1 cellular context compared by ENCODE assay signal in the genomic region with DNA sequence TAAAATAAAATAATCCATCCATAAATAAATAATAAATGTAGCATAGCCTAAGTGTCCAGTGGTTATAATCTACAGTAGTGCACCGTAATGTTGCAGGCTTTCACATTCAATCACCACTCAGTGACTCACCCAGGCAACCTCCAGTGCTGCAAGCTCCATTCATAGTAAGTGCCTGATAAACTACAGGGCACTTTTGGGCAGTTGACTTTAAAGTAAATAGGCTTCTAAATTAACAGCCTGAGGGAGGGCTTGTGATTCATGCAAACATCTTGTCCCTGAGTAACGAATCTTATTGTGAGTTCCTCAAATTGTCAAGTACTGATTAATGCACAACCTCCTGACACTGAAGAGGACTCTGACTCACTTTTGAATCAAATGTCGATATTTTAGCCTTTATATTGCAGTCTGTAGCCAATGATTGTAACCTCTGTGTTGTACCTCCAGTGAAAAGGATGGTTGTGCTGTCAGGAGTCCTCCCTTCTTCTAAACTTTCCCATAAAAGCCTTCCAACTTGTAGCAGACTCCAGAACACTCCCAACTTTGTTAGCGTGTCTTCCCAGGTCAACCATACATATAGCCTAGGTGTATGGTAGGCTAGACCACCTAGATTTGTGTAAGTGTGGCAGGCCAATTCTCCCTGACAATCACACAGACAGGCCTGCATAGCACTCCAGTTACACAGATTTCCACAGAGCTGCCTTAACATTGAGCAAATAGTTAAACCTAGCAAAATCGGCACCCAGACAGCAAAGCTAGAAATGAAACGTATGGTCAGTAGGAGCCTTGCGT.
TF ChIP-seq lines count a peak whose summit lies in the region.

No MANE protein-coding gene starts in this region.

TF ChIP-seq in K562, 482 proteins besides CTCF, POLR2A, EP300 and RAD21 (continues in another document):
- TF ChIP-seq MEF2D (tag; conservative IDR thresholded peaks at IDR 0.05; ENCODE audit: low read depth) (no peak), SPI1 (IDR thresholded peaks at IDR 0.05; ENCODE audit: borderline replicate concordance, low read depth, low read length) (peak; percentile 33; the same call in 1 of the 2 replicates), DDX20 (tag; IDR thresholded peaks at IDR 0.05; ENCODE audit: low read depth) (no peak), MECOM (CRISPR knock-in tag; IDR thresholded peaks at IDR 0.05) (no peak), ELF4 (CRISPR knock-in tag; IDR thresholded peaks at IDR 0.05) (no peak), DNMT1 (IDR thresholded peaks at IDR 0.05) (no peak), ILF3 (IDR thresholded peaks at IDR 0.05; ENCODE audit: borderline replicate concordance) (no peak), SREBF1 (IDR thresholded peaks at IDR 0.05; ENCODE audit: borderline replicate concordance, low read depth, low read length) (no peak), MEIS2 (IDR thresholded peaks at IDR 0.05; ENCODE audit: partially characterized antibody) (peak; percentile 75), SIN3B (IDR thresholded peaks at IDR 0.05; ENCODE audit: low read depth) (no peak), DPF2 (IDR thresholded peaks at IDR 0.05) (peak; percentile 59), SRSF3 (IDR thresholded peaks at IDR 0.05; ENCODE audit: insufficient read depth, low read length) (no peak), RBM34 (IDR thresholded peaks at IDR 0.05; ENCODE audit: borderline replicate concordance, insufficient read depth, low read length) (no peak), NCOR1 (IDR thresholded peaks at IDR 0.05) (0 out of 2 replicates have a peak, but pooled peaks have one; percentile 9), TCF3 (CRISPR knock-in tag; IDR thresholded peaks at IDR 0.05) (peak; percentile 57), ZNF282 (CRISPR knock-in tag; IDR thresholded peaks at IDR 0.05) (no peak), CHD2 (IDR thresholded peaks at IDR 0.05; ENCODE audit: low read depth, low read length) (no peak), RHOXF2B (CRISPR knock-in tag; conservative IDR thresholded peaks at IDR 0.05) (no peak), HDAC1 (IDR thresholded peaks at IDR 0.05) (0 out of 4 replicates have a peak, but pooled peaks of 1 of the 2 experiments have one; percentile 23)
- TF ChIP-seq, protein P1, sequence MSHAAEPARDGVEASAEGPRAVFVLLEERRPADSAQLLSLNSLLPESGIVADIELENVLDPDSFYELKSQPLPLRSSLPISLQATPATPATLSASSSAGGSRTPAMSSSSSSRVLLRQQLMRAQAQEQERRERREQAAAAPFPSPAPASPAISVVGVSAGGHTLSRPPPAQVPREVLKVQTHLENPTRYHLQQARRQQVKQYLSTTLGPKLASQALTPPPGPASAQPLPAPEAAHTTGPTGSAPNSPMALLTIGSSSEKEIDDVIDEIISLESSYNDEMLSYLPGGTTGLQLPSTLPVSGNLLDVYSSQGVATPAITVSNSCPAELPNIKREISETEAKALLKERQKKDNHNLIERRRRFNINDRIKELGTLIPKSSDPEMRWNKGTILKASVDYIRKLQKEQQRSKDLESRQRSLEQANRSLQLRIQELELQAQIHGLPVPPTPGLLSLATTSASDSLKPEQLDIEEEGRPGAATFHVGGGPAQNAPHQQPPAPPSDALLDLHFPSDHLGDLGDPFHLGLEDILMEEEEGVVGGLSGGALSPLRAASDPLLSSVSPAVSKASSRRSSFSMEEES (CRISPR knock-in tag; IDR thresholded peaks at IDR 0.05): no peak
- TF ChIP-seq, protein P2, sequence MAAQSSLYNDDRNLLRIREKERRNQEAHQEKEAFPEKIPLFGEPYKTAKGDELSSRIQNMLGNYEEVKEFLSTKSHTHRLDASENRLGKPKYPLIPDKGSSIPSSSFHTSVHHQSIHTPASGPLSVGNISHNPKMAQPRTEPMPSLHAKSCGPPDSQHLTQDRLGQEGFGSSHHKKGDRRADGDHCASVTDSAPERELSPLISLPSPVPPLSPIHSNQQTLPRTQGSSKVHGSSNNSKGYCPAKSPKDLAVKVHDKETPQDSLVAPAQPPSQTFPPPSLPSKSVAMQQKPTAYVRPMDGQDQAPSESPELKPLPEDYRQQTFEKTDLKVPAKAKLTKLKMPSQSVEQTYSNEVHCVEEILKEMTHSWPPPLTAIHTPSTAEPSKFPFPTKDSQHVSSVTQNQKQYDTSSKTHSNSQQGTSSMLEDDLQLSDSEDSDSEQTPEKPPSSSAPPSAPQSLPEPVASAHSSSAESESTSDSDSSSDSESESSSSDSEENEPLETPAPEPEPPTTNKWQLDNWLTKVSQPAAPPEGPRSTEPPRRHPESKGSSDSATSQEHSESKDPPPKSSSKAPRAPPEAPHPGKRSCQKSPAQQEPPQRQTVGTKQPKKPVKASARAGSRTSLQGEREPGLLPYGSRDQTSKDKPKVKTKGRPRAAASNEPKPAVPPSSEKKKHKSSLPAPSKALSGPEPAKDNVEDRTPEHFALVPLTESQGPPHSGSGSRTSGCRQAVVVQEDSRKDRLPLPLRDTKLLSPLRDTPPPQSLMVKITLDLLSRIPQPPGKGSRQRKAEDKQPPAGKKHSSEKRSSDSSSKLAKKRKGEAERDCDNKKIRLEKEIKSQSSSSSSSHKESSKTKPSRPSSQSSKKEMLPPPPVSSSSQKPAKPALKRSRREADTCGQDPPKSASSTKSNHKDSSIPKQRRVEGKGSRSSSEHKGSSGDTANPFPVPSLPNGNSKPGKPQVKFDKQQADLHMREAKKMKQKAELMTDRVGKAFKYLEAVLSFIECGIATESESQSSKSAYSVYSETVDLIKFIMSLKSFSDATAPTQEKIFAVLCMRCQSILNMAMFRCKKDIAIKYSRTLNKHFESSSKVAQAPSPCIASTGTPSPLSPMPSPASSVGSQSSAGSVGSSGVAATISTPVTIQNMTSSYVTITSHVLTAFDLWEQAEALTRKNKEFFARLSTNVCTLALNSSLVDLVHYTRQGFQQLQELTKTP (IDR thresholded peaks at IDR 0.05; ENCODE audit: low read depth in 1 of 2, partially characterized antibody in 2 of 2): no peak
- TF ChIP-seq, protein P3, sequence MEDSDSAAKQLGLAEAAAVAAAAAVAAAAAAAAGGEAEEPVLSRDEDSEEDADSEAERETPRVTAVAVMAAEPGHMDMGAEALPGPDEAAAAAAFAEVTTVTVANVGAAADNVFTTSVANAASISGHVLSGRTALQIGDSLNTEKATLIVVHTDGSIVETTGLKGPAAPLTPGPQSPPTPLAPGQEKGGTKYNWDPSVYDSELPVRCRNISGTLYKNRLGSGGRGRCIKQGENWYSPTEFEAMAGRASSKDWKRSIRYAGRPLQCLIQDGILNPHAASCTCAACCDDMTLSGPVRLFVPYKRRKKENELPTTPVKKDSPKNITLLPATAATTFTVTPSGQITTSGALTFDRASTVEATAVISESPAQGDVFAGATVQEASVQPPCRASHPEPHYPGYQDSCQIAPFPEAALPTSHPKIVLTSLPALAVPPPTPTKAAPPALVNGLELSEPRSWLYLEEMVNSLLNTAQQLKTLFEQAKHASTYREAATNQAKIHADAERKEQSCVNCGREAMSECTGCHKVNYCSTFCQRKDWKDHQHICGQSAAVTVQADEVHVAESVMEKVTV (CRISPR knock-in tag; IDR thresholded peaks at IDR 0.05): no peak
- TF ChIP-seq, protein P4, sequence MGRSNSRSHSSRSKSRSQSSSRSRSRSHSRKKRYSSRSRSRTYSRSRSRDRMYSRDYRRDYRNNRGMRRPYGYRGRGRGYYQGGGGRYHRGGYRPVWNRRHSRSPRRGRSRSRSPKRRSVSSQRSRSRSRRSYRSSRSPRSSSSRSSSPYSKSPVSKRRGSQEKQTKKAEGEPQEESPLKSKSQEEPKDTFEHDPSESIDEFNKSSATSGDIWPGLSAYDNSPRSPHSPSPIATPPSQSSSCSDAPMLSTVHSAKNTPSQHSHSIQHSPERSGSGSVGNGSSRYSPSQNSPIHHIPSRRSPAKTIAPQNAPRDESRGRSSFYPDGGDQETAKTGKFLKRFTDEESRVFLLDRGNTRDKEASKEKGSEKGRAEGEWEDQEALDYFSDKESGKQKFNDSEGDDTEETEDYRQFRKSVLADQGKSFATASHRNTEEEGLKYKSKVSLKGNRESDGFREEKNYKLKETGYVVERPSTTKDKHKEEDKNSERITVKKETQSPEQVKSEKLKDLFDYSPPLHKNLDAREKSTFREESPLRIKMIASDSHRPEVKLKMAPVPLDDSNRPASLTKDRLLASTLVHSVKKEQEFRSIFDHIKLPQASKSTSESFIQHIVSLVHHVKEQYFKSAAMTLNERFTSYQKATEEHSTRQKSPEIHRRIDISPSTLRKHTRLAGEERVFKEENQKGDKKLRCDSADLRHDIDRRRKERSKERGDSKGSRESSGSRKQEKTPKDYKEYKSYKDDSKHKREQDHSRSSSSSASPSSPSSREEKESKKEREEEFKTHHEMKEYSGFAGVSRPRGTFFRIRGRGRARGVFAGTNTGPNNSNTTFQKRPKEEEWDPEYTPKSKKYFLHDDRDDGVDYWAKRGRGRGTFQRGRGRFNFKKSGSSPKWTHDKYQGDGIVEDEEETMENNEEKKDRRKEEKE (IDR thresholded peaks at IDR 0.05; ENCODE audit: borderline replicate concordance in 1 of 2, control insufficient read depth in 1 of 2, low read depth in 2 of 2, low read length in 1 of 2): no peak
- TF ChIP-seq, protein P5, sequence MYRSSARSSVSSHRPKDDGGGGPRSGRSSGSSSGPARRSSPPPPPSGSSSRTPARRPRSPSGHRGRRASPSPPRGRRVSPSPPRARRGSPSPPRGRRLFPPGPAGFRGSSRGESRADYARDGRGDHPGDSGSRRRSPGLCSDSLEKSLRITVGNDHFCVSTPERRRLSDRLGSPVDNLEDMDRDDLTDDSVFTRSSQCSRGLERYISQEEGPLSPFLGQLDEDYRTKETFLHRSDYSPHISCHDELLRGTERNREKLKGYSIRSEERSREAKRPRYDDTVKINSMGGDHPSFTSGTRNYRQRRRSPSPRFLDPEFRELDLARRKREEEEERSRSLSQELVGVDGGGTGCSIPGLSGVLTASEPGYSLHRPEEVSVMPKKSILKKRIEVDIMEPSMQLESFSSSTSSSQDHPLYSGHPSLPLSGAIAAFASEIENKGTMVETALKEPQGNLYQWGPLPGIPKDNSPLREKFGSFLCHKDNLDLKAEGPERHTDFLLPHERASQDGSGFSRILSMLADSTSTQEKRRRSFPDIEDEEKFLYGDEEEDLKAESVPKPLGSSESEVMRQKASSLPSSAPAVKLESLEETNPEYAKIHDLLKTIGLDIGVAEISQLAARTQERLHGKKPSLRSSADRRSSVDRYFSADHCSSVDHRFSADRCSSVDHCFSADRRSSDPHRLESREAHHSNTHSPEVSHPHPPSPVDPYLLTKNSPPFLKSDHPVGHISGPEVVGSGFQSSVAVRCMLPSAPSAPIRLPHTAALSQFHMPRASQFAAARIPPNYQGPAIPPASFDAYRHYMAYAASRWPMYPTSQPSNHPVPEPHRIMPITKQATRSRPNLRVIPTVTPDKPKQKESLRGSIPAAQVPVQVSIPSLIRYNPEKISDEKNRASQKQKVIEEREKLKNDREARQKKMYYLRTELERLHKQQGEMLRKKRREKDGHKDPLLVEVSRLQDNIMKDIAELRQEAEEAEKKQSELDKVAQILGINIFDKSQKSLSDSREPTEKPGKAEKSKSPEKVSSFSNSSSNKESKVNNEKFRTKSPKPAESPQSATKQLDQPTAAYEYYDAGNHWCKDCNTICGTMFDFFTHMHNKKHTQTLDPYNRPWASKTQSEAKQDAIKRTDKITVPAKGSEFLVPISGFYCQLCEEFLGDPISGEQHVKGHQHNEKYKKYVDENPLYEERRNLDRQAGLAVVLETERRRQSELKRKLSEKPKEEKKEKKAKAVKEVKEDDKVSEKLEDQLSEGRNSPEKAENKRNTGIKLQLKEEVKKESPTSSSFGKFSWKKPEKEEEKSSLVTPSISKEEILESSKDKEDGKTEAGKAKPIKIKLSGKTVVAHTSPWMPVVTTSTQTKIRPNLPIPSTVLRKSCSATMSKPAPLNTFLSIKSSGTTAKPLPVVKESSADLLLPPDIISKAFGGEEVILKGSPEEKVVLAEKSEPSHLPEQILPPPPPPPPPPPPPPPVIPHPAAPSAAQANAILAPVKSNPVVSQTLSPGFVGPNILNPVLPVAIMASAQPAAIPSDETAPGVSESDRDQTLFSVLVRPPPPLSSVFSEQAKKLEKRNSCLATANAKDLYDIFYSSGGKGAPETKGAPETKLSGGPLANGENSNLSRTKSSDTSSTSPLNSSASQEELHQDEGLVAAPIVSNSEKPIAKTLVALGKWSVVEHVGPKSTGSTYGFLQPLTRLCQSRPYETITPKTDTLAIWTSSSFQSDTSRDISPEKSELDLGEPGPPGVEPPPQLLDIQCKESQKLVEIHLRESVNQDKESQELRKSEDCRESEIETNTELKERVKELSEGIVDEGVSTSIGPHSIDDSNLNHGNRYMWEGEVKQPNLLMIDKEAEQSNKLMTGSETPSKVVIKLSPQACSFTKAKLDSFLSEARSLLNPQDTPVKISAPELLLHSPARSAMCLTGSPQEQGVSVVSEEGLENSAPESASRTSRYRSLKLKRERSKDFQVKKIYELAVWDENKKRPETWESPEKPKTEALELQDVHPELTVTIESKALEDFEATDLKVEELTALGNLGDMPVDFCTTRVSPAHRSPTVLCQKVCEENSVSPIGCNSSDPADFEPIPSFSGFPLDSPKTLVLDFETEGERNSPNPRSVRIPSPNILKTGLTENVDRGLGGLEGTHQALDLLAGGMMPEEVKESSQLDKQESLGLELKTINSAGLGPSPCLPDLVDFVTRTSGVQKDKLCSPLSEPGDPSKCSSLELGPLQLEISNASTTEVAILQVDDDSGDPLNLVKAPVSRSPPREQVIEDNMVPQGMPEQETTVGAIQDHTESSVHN (IDR thresholded peaks at IDR 0.05; ENCODE audit: borderline replicate concordance in 1 of 2, low read depth in 1 of 2): no peak
- TF ChIP-seq, protein P6, sequence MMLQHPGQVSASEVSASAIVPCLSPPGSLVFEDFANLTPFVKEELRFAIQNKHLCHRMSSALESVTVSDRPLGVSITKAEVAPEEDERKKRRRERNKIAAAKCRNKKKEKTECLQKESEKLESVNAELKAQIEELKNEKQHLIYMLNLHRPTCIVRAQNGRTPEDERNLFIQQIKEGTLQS (IDR thresholded peaks at IDR 0.05): peak; percentile 77
- TF ChIP-seq, protein P6 (CRISPR knock-in tag; conservative IDR thresholded peaks at IDR 0.05): no peak
- TF ChIP-seq, protein P7, sequence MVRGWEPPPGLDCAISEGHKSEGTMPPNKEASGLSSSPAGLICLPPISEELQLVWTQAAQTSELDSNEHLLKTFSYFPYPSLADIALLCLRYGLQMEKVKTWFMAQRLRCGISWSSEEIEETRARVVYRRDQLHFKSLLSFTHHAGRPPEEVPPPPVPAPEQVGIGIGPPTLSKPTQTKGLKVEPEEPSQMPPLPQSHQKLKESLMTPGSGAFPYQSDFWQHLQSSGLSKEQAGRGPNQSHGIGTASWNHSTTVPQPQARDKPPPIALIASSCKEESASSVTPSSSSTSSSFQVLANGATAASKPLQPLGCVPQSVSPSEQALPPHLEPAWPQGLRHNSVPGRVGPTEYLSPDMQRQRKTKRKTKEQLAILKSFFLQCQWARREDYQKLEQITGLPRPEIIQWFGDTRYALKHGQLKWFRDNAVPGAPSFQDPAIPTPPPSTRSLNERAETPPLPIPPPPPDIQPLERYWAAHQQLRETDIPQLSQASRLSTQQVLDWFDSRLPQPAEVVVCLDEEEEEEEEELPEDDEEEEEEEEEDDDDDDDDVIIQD (CRISPR knock-in tag; IDR thresholded peaks at IDR 0.05): no peak
- TF ChIP-seq, protein P8, sequence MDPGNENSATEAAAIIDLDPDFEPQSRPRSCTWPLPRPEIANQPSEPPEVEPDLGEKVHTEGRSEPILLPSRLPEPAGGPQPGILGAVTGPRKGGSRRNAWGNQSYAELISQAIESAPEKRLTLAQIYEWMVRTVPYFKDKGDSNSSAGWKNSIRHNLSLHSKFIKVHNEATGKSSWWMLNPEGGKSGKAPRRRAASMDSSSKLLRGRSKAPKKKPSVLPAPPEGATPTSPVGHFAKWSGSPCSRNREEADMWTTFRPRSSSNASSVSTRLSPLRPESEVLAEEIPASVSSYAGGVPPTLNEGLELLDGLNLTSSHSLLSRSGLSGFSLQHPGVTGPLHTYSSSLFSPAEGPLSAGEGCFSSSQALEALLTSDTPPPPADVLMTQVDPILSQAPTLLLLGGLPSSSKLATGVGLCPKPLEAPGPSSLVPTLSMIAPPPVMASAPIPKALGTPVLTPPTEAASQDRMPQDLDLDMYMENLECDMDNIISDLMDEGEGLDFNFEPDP (CRISPR knock-in tag; IDR thresholded peaks at IDR 0.05): no peak
